In genomic region chr16:86975445-86975844, GRCh38 we compare ENCODE assay signal across 8 cellular contexts.
DNase-seq lines count a peak whose midpoint lies in the region; ATAC-seq and TF ChIP-seq lines count a peak whose summit lies in the region.

No MANE protein-coding gene starts in this region.

- ATAC-seq in PC-3: peak; percentile 61
- ATAC-seq in HG03457 (IDR thresholded peaks at IDR 0.05; ENCODE audit: unreplicated experiment): no peak
- ATAC-seq in HG03045 (IDR thresholded peaks at IDR 0.05; ENCODE audit: unreplicated experiment): no peak

- H3K9me3 ChIP-seq in GM23248 (ENCODE audit: low read depth) (no peaks in the 10 kb centered on the region), PC-3 (ENCODE audit: low read length) (no peaks in the 10 kb centered on the region), osteoblast (ENCODE audit: low read depth, low read length) (peaks cover 2% of the 10 kb centered on the region)

- no peak overlapping the region for H3K27ac ChIP-seq in GM23248
- H3K27ac ChIP-seq in PC-3 (ENCODE audit: low read length): no peak overlapping the region
- no peak overlapping the region for H3K27ac ChIP-seq in osteoblast (ENCODE audit: low read depth, low read length)

- no TSS peak for BruUV-seq in PC-3 (replicated peaks; lab: Mats Ljungman, UMichigan)

- H3K9ac ChIP-seq in GM23248 (no peak overlapping the region), PC-3 (ENCODE audit: low read length) (no peak overlapping the region)

- no peak overlapping the region for H3K4me3 ChIP-seq in GM23248
- no peak overlapping the region for H3K4me3 ChIP-seq in PC-3 (ENCODE audit: low read length)
- no peak overlapping the region for H3K4me3 ChIP-seq in osteoblast (ENCODE audit: insufficient read depth, low read length)

- no peak overlapping the region for H2AFZ ChIP-seq in GM23248
- no peak overlapping the region for H2AFZ ChIP-seq in PC-3 (ENCODE audit: low read length)
- no peak overlapping the region for H2AFZ ChIP-seq in osteoblast (ENCODE audit: low read length)

- intact Hi-C loops in PC-3 (cut with micrococcal nuclease): no loop called here

- DNase-seq in GM23248 (peak; percentile 66), PC-3 (peak; percentile 78), fibroblast of gingiva (ENCODE audit: low read depth) (peak; percentile 59), osteoblast (ENCODE audit: insufficient read length, low spot score, missing footprints) (peak; percentile 95), anterior cingulate cortex (lab: John Stamatoyannopoulos, UW) (no peak)
- DNase-seq in activated CD8-positive, alpha-beta memory T cell treated with anti-CD3 and anti-CD28 coated beads, Interleukin-2, amount 50 U/mL, for 4 hours: no peak

- H3K79me2 ChIP-seq in GM23248 (ENCODE audit: insufficient read depth) (no peaks in the 10 kb centered on the region), PC-3 (ENCODE audit: low read length) (no peaks in the 10 kb centered on the region), osteoblast (ENCODE audit: insufficient read depth, low read length) (no peaks in the 10 kb centered on the region)

- no peaks in the 10 kb centered on the region for H4K20me1 ChIP-seq in GM23248 (ENCODE audit: insufficient read depth)
- H4K20me1 ChIP-seq in PC-3 (ENCODE audit: low read length): no peaks in the 10 kb centered on the region
- H4K20me1 ChIP-seq in osteoblast (ENCODE audit: insufficient read depth, low read length): no peaks in the 10 kb centered on the region

- TF ChIP-seq CTCF in PC-3 (conservative IDR thresholded peaks at IDR 0.05; ENCODE audit: low read depth, low read length) (no peak), osteoblast (IDR thresholded peaks at IDR 0.05; ENCODE audit: extremely low read depth, low read depth, low read length) (no peak)

- no peaks in the 10 kb centered on the region for H3K9me2 ChIP-seq in GM23248 (ENCODE audit: insufficient read depth)
- no peaks in the 10 kb centered on the region for H3K9me2 ChIP-seq in PC-3 (replicated peaks; ENCODE audit: low read length)

- H3K4me1 ChIP-seq in GM23248 (ENCODE audit: insufficient read depth) (no peaks in the 10 kb centered on the region), PC-3 (ENCODE audit: insufficient read depth, low read length) (peaks cover 5% of the 10 kb centered on the region), osteoblast (ENCODE audit: insufficient read depth, low read length) (peaks cover 10% of the 10 kb centered on the region)

- in situ Hi-C loops in GM23248 (cut with MboI): no loop called here

- H3F3A ChIP-seq in GM23248 (ENCODE audit: insufficient read depth): peaks cover 3% of the 10 kb centered on the region; the same call in 1 of the 2 replicates
- H3F3A ChIP-seq in PC-3 (ENCODE audit: low read length, unreplicated experiment): no peaks in the 10 kb centered on the region

- H3K4me2 ChIP-seq in GM23248 (ENCODE audit: unreplicated experiment) (no peak overlapping the region), PC-3 (ENCODE audit: low read length) (no peak overlapping the region), osteoblast (ENCODE audit: insufficient read depth, low read length) (no peak overlapping the region)

- POLR2A ChIA-PET in PC-3 (lab: Charles Lee; ENCODE audit: unreplicated experiment): no interaction called here

- 6 to 14% methylated on average over 2 of the region's 2 CpGs for WGBS in GM23248 (ENCODE audit: low coverage in 1 of 2, low lambda C conversion rate in 2 of 2, missing lambda C conversion rate in 2 of 2), 2 experiments

- peaks cover 13% of the 10 kb centered on the region for H3K27me3 ChIP-seq in GM23248 (replicated peaks; ENCODE audit: insufficient read depth)
- H3K27me3 ChIP-seq in PC-3 (ENCODE audit: low read length): no peaks in the 10 kb centered on the region
- no peaks in the 10 kb centered on the region for H3K27me3 ChIP-seq in osteoblast (ENCODE audit: insufficient read depth, low read length)

- H3K36me3 ChIP-seq in GM23248 (ENCODE audit: low read depth) (no peaks in the 10 kb centered on the region), PC-3 (ENCODE audit: low read depth, low read length) (no peaks in the 10 kb centered on the region), osteoblast (ENCODE audit: insufficient read depth, low read length) (no peaks in the 10 kb centered on the region)

- CTCF ChIA-PET in PC-3 (lab: Charles Lee): no interaction called here

Comparison
In these comparisons a context has a peak if more than half of its experiments do, and no peak if none do; other contexts are left out.
1. DNase-seq: peak in GM23248 (single experiment), PC-3 (single experiment), fibroblast of gingiva (single experiment) and osteoblast (single experiment); none in activated CD8-positive, alpha-beta memory T cell treated with anti-CD3 and anti-CD28 coated beads, Interleukin-2, amount 50 U/mL, for 4 hours (single experiment) and anterior cingulate cortex (0 of 58).